Comparison of ENCODE assay signal across 1 cellular context in the genomic region with DNA sequence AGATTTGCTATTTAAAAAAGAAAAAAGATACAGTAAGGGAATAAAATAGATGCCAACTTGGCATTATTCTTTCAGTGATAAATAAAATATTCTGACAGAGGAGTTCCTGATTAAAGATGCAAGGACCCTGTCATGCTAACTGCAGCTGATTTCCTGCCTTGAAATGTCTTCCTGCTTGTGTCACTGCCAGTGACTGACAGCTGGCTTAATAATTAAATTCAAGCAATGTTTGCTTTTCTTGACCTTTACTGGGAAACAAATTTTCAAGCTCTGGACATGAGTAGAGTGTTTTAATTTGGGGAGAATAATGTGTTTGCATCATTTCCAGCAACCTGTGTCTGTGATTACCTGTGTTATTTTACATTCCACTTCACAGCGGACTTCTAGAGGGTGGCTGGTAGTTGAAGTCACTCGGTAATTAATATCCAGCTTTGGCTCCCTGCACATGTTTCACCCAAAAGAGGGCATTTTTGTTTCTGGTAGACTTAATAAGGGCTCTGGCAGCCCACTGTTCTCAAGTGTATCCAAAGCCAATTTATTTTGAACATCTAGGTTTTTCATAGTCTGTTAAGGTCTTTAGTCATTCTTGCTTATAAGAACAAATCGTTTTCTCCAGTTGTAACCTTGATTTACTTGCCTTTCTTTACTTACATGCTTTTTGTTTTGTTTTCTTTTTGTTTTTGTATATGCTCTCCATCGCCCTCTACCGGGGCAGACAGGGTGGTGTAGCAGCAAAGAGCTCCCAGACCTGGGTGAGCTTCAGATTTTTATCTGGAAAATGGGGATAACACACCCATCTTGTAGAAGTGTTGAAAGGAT.
A peak's percentile ranks its signal among the peaks of the same experiment; 100 is the strongest.
TF ChIP-seq lines count a peak whose summit lies in the region.

No MANE protein-coding gene starts in this region.

TF ChIP-seq in liver, 16 proteins besides CTCF, POLR2A, EP300 and RAD21 (continued from another document):
- TF ChIP-seq, protein P1, sequence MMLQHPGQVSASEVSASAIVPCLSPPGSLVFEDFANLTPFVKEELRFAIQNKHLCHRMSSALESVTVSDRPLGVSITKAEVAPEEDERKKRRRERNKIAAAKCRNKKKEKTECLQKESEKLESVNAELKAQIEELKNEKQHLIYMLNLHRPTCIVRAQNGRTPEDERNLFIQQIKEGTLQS (IDR thresholded peaks at IDR 0.05) = no peak
- TF ChIP-seq HNF4A (conservative IDR thresholded peaks at IDR 0.05) = peak; percentile 14 to 38
- TF ChIP-seq, protein P2, sequence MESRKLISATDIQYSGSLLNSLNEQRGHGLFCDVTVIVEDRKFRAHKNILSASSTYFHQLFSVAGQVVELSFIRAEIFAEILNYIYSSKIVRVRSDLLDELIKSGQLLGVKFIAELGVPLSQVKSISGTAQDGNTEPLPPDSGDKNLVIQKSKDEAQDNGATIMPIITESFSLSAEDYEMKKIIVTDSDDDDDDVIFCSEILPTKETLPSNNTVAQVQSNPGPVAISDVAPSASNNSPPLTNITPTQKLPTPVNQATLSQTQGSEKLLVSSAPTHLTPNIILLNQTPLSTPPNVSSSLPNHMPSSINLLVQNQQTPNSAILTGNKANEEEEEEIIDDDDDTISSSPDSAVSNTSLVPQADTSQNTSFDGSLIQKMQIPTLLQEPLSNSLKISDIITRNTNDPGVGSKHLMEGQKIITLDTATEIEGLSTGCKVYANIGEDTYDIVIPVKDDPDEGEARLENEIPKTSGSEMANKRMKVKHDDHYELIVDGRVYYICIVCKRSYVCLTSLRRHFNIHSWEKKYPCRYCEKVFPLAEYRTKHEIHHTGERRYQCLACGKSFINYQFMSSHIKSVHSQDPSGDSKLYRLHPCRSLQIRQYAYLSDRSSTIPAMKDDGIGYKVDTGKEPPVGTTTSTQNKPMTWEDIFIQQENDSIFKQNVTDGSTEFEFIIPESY (IDR thresholded peaks at IDR 0.05) = no peak
- TF ChIP-seq SP1 (IDR thresholded peaks at IDR 0.05) = peak; percentile 68
- peak; percentile 34 for TF ChIP-seq TAF1 (conservative IDR thresholded peaks at IDR 0.05)
- TF ChIP-seq JUND (IDR thresholded peaks at IDR 0.05) = peak in 1 of 2 donors; percentile 20
- TF ChIP-seq RXRA (IDR thresholded peaks at IDR 0.05) = peak in 1 of 2 donors; percentile 61
- peak; percentile 62 for TF ChIP-seq FOXA1 (IDR thresholded peaks at IDR 0.05)
TF ChIP-seq in liver: peak in this region for 12.
